Comparison of ENCODE assay signal across 8 cellular contexts in the genomic region with DNA sequence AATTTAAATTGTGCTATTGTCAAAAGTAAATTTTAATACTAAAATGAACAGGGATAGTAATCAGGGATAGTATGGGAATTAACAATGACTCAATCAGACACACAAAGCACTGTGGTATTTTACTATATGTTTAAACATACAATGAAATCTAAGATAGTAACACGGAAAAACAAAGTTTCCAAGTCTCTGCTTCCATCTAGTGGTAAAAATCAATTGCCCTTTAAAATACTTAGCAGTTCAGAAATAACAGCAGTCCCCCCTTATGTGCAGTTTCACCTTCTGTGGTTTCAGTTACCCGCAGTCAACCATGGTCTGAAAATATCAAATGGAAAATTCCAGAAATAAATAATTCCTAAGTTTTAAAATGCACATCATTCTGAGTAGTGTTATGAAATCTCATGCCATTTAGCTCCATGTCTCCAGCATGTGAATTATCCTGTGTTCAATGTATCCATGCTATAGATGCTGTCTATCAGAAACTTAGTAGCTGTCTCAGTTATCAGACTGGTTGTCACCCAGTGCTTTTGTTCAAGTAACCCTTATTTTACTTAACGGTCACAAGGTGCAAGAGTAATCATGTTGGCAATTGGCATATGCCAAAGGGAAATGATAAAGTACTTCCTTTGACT. TPM values are rescaled to one million over a fixed set of nuclear protein-coding genes. Genes with fewer than 3 reads are reported as not detected.
A peak's percentile ranks its signal among the peaks of the same experiment; 100 is the strongest.
DNase-seq lines count a peak whose midpoint lies in the region; ATAC-seq and TF ChIP-seq lines count a peak whose summit lies in the region.

No MANE protein-coding gene starts in this region.

- no peak for DNase-seq in CD4-positive, alpha-beta T cell
- DNase-seq in NCI-H146 treated with DMSO at 0.1 percent for 48 hours (lab: John Stamatoyannopoulos, UW; ENCODE audit: unreplicated experiment) (peak; percentile 34), mesendoderm (peak; percentile 38), islet precursor cell (no peak)
- DNase-seq in activated naive CD4-positive, alpha-beta T cell treated with anti-CD3 and anti-CD28 coated beads, Interleukin-2, amount 50 U/mL, for 72 hours (ENCODE audit: low spot score in 2 of 2), result no peak

- TF ChIP-seq CTCF in CD4-positive, alpha-beta T cell (IDR thresholded peaks at IDR 0.05), result peak; percentile 57

- no peak overlapping the region for H3K4me2 ChIP-seq in mesendoderm (ENCODE audit: low read length)

- no peaks in the 10 kb centered on the region for H3K4me1 ChIP-seq in mesendoderm (ENCODE audit: control insufficient read depth, low read depth, low read length)

- peak overlapping the region; percentile 68 for H3K27ac Mint-ChIP-seq in CD4-positive, alpha-beta T cell
- peak overlapping the region in 1 of 2 donors; percentile 80 for H3K27ac Mint-ChIP-seq in activated naive CD4-positive, alpha-beta T cell treated with anti-CD3 and anti-CD28 coated beads, Interleukin-2, amount 50 U/mL, for 72 hours

- CTCF ChIA-PET in CD4-positive, alpha-beta T cell (lab: Charles Lee), result no interaction called here

- no peaks in the 10 kb centered on the region for H3K36me3 ChIP-seq in mesendoderm (ENCODE audit: control insufficient read depth, insufficient read depth, low read length)

- H3K4ac ChIP-seq in mesendoderm (ENCODE audit: low read depth, low read length), result no peak overlapping the region

- H3K56ac ChIP-seq in mesendoderm (ENCODE audit: low read length), result no peak overlapping the region

- H3K4me3 Mint-ChIP-seq in CD4-positive, alpha-beta T cell, result peak overlapping the region; percentile 30

- H3K9me3 Mint-ChIP-seq in CD4-positive, alpha-beta T cell, result peaks cover 2% of the 10 kb centered on the region
- no peaks in the 10 kb centered on the region for H3K9me3 Mint-ChIP-seq in activated naive CD4-positive, alpha-beta T cell treated with anti-CD3 and anti-CD28 coated beads, Interleukin-2, amount 50 U/mL, for 72 hours

- POLR2A ChIA-PET in CD4-positive, alpha-beta T cell (lab: Charles Lee), result no interaction called here

- H4K8ac ChIP-seq in mesendoderm (ENCODE audit: low read depth, low read length), result no peak overlapping the region

- no peak overlapping the region for H4K5ac ChIP-seq in mesendoderm (ENCODE audit: low read length)

- H3K79me2 ChIP-seq in mesendoderm (ENCODE audit: control insufficient read depth, insufficient read depth, low read length), result no peaks in the 10 kb centered on the region

- peak; percentile 44 for ATAC-seq in CD4-positive, alpha-beta T cell (ENCODE audit: poor library complexity)
- peak; percentile 51 for ATAC-seq in GM19043 (IDR thresholded peaks at IDR 0.05; ENCODE audit: low read depth, unreplicated experiment)
- peak; percentile 46 to 58 for ATAC-seq in activated naive CD4-positive, alpha-beta T cell treated with anti-CD3 and anti-CD28 coated beads, Interleukin-2, amount 50 U/mL, for 72 hours
- ATAC-seq in HG03469 (IDR thresholded peaks at IDR 0.05; ENCODE audit: unreplicated experiment), result no peak
- ATAC-seq in GM21528 (IDR thresholded peaks at IDR 0.05; ENCODE audit: low FRiP score, unreplicated experiment), result no peak

- H3K18ac ChIP-seq in mesendoderm (ENCODE audit: low read length), result no peak overlapping the region

- H3K79me1 ChIP-seq in mesendoderm (ENCODE audit: low read length), result no peaks in the 10 kb centered on the region

- peaks cover 21% of the 10 kb centered on the region for H3K4me1 Mint-ChIP-seq in CD4-positive, alpha-beta T cell (ENCODE audit: low read depth)

- WGBS in mesendoderm (ENCODE audit: extremely low coverage, insufficient coverage, low lambda C conversion rate), result no CpG with 5 or more reads among the region's 3 CpGs

- H3K4me3 ChIP-seq in mesendoderm (ENCODE audit: low read length), result no peak overlapping the region

- H3K23ac ChIP-seq in mesendoderm (ENCODE audit: low read length), result no peak overlapping the region

- no peak overlapping the region for H2BK120ac ChIP-seq in mesendoderm (ENCODE audit: low read depth, low read length)

- H3K9me3 ChIP-seq in CD4-positive, alpha-beta T cell (ENCODE audit: control insufficient read depth, low read length), result no peaks in the 10 kb centered on the region

- no peak overlapping the region for H2BK15ac ChIP-seq in mesendoderm (replicated peaks; ENCODE audit: low read depth)

- no peak overlapping the region for H3K27ac ChIP-seq in CD4-positive, alpha-beta T cell (ENCODE audit: low read depth, low read length)
- no peak overlapping the region for H3K27ac ChIP-seq in mesendoderm (ENCODE audit: low read depth, low read length)

- H3K36me3 Mint-ChIP-seq in CD4-positive, alpha-beta T cell (ENCODE audit: low read depth), result no peaks in the 10 kb centered on the region
- H3K36me3 Mint-ChIP-seq in activated naive CD4-positive, alpha-beta T cell treated with anti-CD3 and anti-CD28 coated beads, Interleukin-2, amount 50 U/mL, for 72 hours, result no peaks in the 10 kb centered on the region

- H3K27me3 ChIP-seq in CD4-positive, alpha-beta T cell (ENCODE audit: control insufficient read depth, insufficient read depth, low read length), result no peaks in the 10 kb centered on the region
- no peaks in the 10 kb centered on the region for H3K27me3 ChIP-seq in mesendoderm (ENCODE audit: insufficient read depth, low read length, poor library complexity)

- no peak overlapping the region for H3K9ac ChIP-seq in mesendoderm (ENCODE audit: low read length)

- no peak overlapping the region for H2BK5ac ChIP-seq in mesendoderm (ENCODE audit: low read length)

- no peaks in the 10 kb centered on the region for H3K27me3 Mint-ChIP-seq in CD4-positive, alpha-beta T cell

- intact Hi-C loops in CD4-positive, alpha-beta T cell (cut with DNase I, micrococcal nuclease), result loop anchor here (5.0 to 10.0 kb wide), 4 partner anchors 297 to 1282 kb away; no protein-coding TSS in a partner anchor

- no peak overlapping the region for H2AK5ac ChIP-seq in mesendoderm (ENCODE audit: low read length)

RNA-seq across cellular contexts. Expression of gene AHI1, which starts 58.5 kb away (rescaled TPM):
- 10 to 100 TPM; 21.1 to 27.5 TPM for total RNA-seq in CD4-positive, alpha-beta T cell
- total RNA-seq in activated naive CD4-positive, alpha-beta T cell treated with anti-CD3 and anti-CD28 coated beads, Interleukin-2, amount 50 U/mL, for 72 hours, result 10 to 100 TPM; 34.6 to 38.5 TPM
- 14.9 TPM for polyA plus RNA-seq in mesendoderm (2013, experiment 1 of 2)
- 13.0 TPM for polyA plus RNA-seq in mesendoderm (2013, experiment 2 of 2)

Comparison
In these comparisons a context has a peak if more than half of its experiments do, and no peak if none do; other contexts are left out.
1. ATAC-seq: peak in CD4-positive, alpha-beta T cell (single experiment), GM19043 (single experiment) and activated naive CD4-positive, alpha-beta T cell treated with anti-CD3 and anti-CD28 coated beads, Interleukin-2, amount 50 U/mL, for 72 hours (2 of 2); none in HG03469 (single experiment) and GM21528 (single experiment).
2. DNase-seq: peak in NCI-H146 treated with DMSO at 0.1 percent for 48 hours (single experiment) and mesendoderm (single experiment); none in CD4-positive, alpha-beta T cell (0 of 10), activated naive CD4-positive, alpha-beta T cell treated with anti-CD3 and anti-CD28 coated beads, Interleukin-2, amount 50 U/mL, for 72 hours (0 of 2) and islet precursor cell (single experiment).